ENCODE assay signal across 8 cellular contexts in genomic region chr1:160830321-160831153, GRCh38. TPM values are rescaled to one million over a fixed set of nuclear protein-coding genes. Genes with fewer than 3 reads are reported as not detected.
DNase-seq lines count a peak whose midpoint lies in the region; TF ChIP-seq lines count a peak whose summit lies in the region.

No MANE protein-coding gene starts in this region.

- TF ChIP-seq RAD21 in Ishikawa (IDR thresholded peaks at IDR 0.05; ENCODE audit: low read depth) = peak; percentile 47

- no peak for TF ChIP-seq EP300 in Ishikawa (IDR thresholded peaks at IDR 0.05; ENCODE audit: borderline replicate concordance)

- intact Hi-C loops in adrenal gland (cut with DNase I) = loop anchor here in 1 of 2 donors (5.0 kb wide), 1 partner anchor 122 kb away; the partner anchor contains the start of gene ITLN2

- no peaks in the 10 kb centered on the region for H3K36me3 ChIP-seq in adrenal gland (replicated peaks in 1 of 2)

- no peaks in the 10 kb centered on the region for H3K27me3 ChIP-seq in adrenal gland

- 61 to 69% (median 66%) methylated on average over 8 of the region's 8 CpGs for WGBS in adrenal gland, 4 donors

- DNase-seq in GM10248 (ENCODE audit: extremely low spot score) (peak; percentile 65), T-helper 22 cell (ENCODE audit: low read depth) (peak; percentile 44), adrenal gland (peak in 6 of 7 donors; percentile 32 to 67 (median 50)), iris pigment epithelial cell (ENCODE audit: low read depth) (peak; percentile 56), cortex of kidney (lab: John Stamatoyannopoulos, UW) (no peak), NCI-H128 (lab: John Stamatoyannopoulos, UW; ENCODE audit: unreplicated experiment) (no peak)
- DNase-seq in stimulated activated CD4-positive, alpha-beta T cell treated with anti-CD3 and anti-CD28 coated beads, Interleukin-4, amount 100 ng/mL, for 4 hours = peak; percentile 68 to 73

- TF ChIP-seq CTCF in GM10248 (IDR thresholded peaks at IDR 0.05; ENCODE audit: control extremely low read depth, extremely low read depth, low read depth, missing control alignments) = peak; percentile 72
- TF ChIP-seq CTCF in adrenal gland (IDR thresholded peaks at IDR 0.05) = peak; percentile 30 to 52 (median 46)

- TF ChIP-seq POLR2A in adrenal gland (IDR thresholded peaks at IDR 0.05) = no peak

- H3K4me3 ChIP-seq in adrenal gland = no peak overlapping the region

- H3K4me1 ChIP-seq in adrenal gland (replicated peaks in 1 of 2) = no peaks in the 10 kb centered on the region

- POLR2A ChIA-PET in GM10248 (lab: Yijun Ruan, JAX) = no interaction called here

- H3K9me3 ChIP-seq in adrenal gland (replicated peaks in 1 of 3) = no peaks in the 10 kb centered on the region

- no peak overlapping the region for H3K27ac ChIP-seq in adrenal gland

- CTCF ChIA-PET in GM10248 (lab: Yijun Ruan, JAX) = interaction anchor here (0.8 to 6.3 kb wide), 21 partner anchors 12 to 155 kb away, joined by 3 to 55 read pairs (median 8); partner anchors contain the start of genes ITLN2 and LY9

TF ChIP-seq in Ishikawa, 13 proteins besides CTCF, POLR2A, EP300 and RAD21:
- no peak for TF ChIP-seq ZBTB7A (IDR thresholded peaks at IDR 0.05; ENCODE audit: low read depth)
- no peak for TF ChIP-seq CREB1 (IDR thresholded peaks at IDR 0.05; ENCODE audit: low read depth)
- TF ChIP-seq REST (IDR thresholded peaks at IDR 0.05; ENCODE audit: low read depth) = no peak
- no peak for TF ChIP-seq MAX (IDR thresholded peaks at IDR 0.05)
- no peak for TF ChIP-seq NFIC (IDR thresholded peaks at IDR 0.05)
- TF ChIP-seq TCF12 (IDR thresholded peaks at IDR 0.05; ENCODE audit: low read depth) = no peak
- no peak for TF ChIP-seq YY1 (IDR thresholded peaks at IDR 0.05; ENCODE audit: low read depth)
- TF ChIP-seq TEAD4 (IDR thresholded peaks at IDR 0.05) = no peak
- no peak for TF ChIP-seq TAF1 (IDR thresholded peaks at IDR 0.05; ENCODE audit: low read depth)
- TF ChIP-seq CEBPB (IDR thresholded peaks at IDR 0.05) = no peak
- no peak for TF ChIP-seq USF1 (IDR thresholded peaks at IDR 0.05)
- no peak for TF ChIP-seq EGR1 (IDR thresholded peaks at IDR 0.05)
TF ChIP-seq in Ishikawa: peak in this region for 0.

RNA-seq across cellular contexts. Expression of gene CD244, which starts 32.1 kb away (rescaled TPM):
- 1 to 10 TPM in 1 of 8 donors, under 1 TPM in 6, not detected in 1; 0.15 to 1.4 (median 0.36) TPM for total RNA-seq in adrenal gland
- polyA plus RNA-seq in adrenal gland = under 1 TPM; 0.17 to 0.88 (median 0.22) TPM

RNA-seq across cellular contexts. Expression of gene LY9, which starts 34.6 kb away (rescaled TPM):
- total RNA-seq in adrenal gland = 1 to 10 TPM in 1 of 8 donors, under 1 TPM in 5, not detected in 2; 0.14 to 1.0 (median 0.33) TPM
- polyA plus RNA-seq in adrenal gland = 1 to 10 TPM in 1 of 3 donors, under 1 TPM in 2; 0.27 to 1.3 (median 0.42) TPM

RNA-seq across cellular contexts. Expression of gene ITLN1, which starts 54.4 kb away (rescaled TPM):
- under 1 TPM in 2 of 8 donors, not detected in 6; 0.41 to 0.52 TPM for total RNA-seq in adrenal gland
- 1 to 10 TPM in 2 of 3 donors, not detected in 1; 2.4 to 4.1 TPM for polyA plus RNA-seq in adrenal gland

Comparison
In these comparisons a context has a peak if more than half of its experiments do, and no peak if none do; other contexts are left out.
1. DNase-seq: peak in GM10248 (single experiment), T-helper 22 cell (single experiment), adrenal gland (6 of 7), iris pigment epithelial cell (single experiment) and stimulated activated CD4-positive, alpha-beta T cell treated with anti-CD3 and anti-CD28 coated beads, Interleukin-4, amount 100 ng/mL, for 4 hours (2 of 2); none in cortex of kidney (single experiment) and NCI-H128 (single experiment).